ENCODE assay signal across 8 cellular contexts in the genomic region with DNA sequence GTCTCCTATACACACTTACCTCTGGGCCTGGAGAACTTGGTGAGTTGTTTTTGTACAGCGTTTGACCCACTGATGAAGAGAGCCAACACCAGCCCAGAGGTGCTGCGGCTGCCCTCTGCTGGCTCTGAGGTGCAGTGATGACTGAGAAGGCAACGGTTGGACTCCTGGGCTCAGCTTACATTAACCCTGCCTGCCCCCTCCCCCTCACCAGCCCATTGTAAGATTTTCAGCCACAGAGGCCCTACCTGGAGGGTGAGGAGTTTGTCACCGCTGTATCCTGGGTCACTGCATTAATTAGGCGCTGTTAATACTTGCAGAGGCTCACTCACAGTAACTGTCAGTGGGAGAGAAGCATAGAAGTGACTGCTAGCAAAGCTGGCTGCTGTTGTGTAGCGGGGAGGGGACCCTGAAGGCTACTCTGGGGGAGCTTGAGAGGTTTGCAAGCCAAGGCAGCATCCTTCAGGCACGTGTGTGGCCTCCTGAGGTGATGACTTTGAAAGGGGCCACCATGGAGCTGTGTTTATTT. TPM values are rescaled to one million over a fixed set of nuclear protein-coding genes. Genes with fewer than 3 reads are reported as not detected.
DNase-seq lines count a peak whose midpoint lies in the region; ATAC-seq, FAIRE-seq and TF ChIP-seq lines count a peak whose summit lies in the region.

No MANE protein-coding gene starts in this region.

- intact Hi-C loops in endothelial cell of umbilical vein (cut with micrococcal nuclease), result loop anchor here (1.0 to 2.0 kb wide), 4 partner anchors 19 to 147 kb away; partner anchors contain the start of genes MMS19 and UBTD1
- intact Hi-C loops in mucosa of descending colon (cut with DNase I, micrococcal nuclease), result loop anchor here (10.0 kb wide), 1 partner anchor 89 kb away; no protein-coding TSS in a partner anchor

- DNase-seq in DND-41 (peak; percentile 58), HEK293T (ENCODE audit: extremely low spot score) (peak; percentile 82), NCI-H69 (lab: John Stamatoyannopoulos, UW) (peak; percentile 69), endothelial cell of umbilical vein (ENCODE audit: low read depth, low spot score) (peak; percentile 82), mucosa of descending colon (peak in 2 of 3 donors; percentile 72 to 75)
- peak; percentile 85 for DNase-seq in activated CD8-positive, alpha-beta memory T cell treated with anti-CD3 and anti-CD28 coated beads for 24 hours
- peak; percentile 40 to 43 for DNase-seq in stimulated activated CD8-positive, alpha-beta memory T cell treated with anti-CD3 and anti-CD28 coated beads, Interleukin-7, amount 100 ng/mL, for 4 hours (ENCODE audit: low read depth in 2 of 2)

- CTCF ChIA-PET in HEK293T (lab: Yijun Ruan, JAX), result interaction anchor here (0.6 to 1.6 kb wide), 12 partner anchors 12 to 172 kb away, joined by 3 to 10 read pairs (median 4); partner anchors contain the start of gene ANKRD2
- CTCF ChIA-PET in endothelial cell of umbilical vein (lab: Charles Lee), result interaction anchor here (0.5 to 6.6 kb wide), 27 partner anchors 8 to 471 kb away, joined by 3 to 159 read pairs (median 5); partner anchors contain the start of genes ANKRD2 and UBTD1

- dilution Hi-C loops in endothelial cell of umbilical vein (cut with MboI; ENCODE audit: extremely low pct_ligation_motif_present, low sequenced_read_pairs), result no loop called here

- H3K9ac ChIP-seq in DND-41 (ENCODE audit: low read depth, low read length) (no peak overlapping the region), endothelial cell of umbilical vein (replicated peaks; ENCODE audit: extremely low read depth, insufficient read depth, low read length) (no peak overlapping the region)

- H3K4me2 ChIP-seq in DND-41 (ENCODE audit: insufficient read depth, low read length), result no peak overlapping the region
- H3K4me2 ChIP-seq in endothelial cell of umbilical vein (ENCODE audit: insufficient read depth, low read length), result no peak overlapping the region

- H3K36me3 ChIP-seq in DND-41 (ENCODE audit: insufficient read depth, low read length) (no peaks in the 10 kb centered on the region), endothelial cell of umbilical vein (ENCODE audit: control insufficient read depth in 2 of 2, extremely low read depth in 1 of 2, insufficient read depth in 2 of 2, low read length in 2 of 2) (peaks cover 0 to 2% of the 10 kb centered on the region in 2 experiments), mucosa of descending colon (ENCODE audit: low read depth) (no peaks in the 10 kb centered on the region)

- ATAC-seq in DND-41 (ENCODE audit: insufficient read depth, low read depth), result peak; percentile 99
- peak; percentile 89 for ATAC-seq in mucosa of descending colon
- ATAC-seq in GM18873 (IDR thresholded peaks at IDR 0.05; ENCODE audit: low FRiP score, unreplicated experiment), result no peak

- H3K4me3 ChIP-seq in DND-41 (ENCODE audit: low read depth in 1 of 2, low read length in 2 of 2) (no peak overlapping the region), endothelial cell of umbilical vein (replicated peaks in 1 of 3; ENCODE audit: insufficient read depth in 1 of 3, low read depth in 1 of 3, low read length in 3 of 3) (no peak overlapping the region), mucosa of descending colon (no peak overlapping the region)

- no peaks in the 10 kb centered on the region for H4K20me1 ChIP-seq in DND-41 (ENCODE audit: insufficient read depth, low read length)
- H4K20me1 ChIP-seq in endothelial cell of umbilical vein (replicated peaks; ENCODE audit: control insufficient read depth, extremely low read depth, insufficient read depth, low read length), result no peaks in the 10 kb centered on the region

- no TSS peak for BruUV-seq in endothelial cell of umbilical vein (replicated peaks; lab: Mats Ljungman, UMichigan)

- H3K9me1 ChIP-seq in endothelial cell of umbilical vein (replicated peaks; ENCODE audit: control insufficient read depth, extremely low read depth, insufficient read depth, low read length), result no peaks in the 10 kb centered on the region

- TF ChIP-seq POLR2A in endothelial cell of umbilical vein (IDR thresholded peaks at IDR 0.05; ENCODE audit: low read depth, low read length), result no peak

- FAIRE-seq in endothelial cell of umbilical vein (lab: Jason Lieb, UNC), result peak; percentile 98

- H3K27me3 ChIP-seq in DND-41 (ENCODE audit: insufficient read depth, low read length, poor library complexity) (no peaks in the 10 kb centered on the region), endothelial cell of umbilical vein (ENCODE audit: control insufficient read depth in 2 of 2, insufficient read depth in 2 of 2, low read length in 2 of 2) (no peaks in the 10 kb centered on the region)

- H3K27ac ChIP-seq in DND-41 (ENCODE audit: low read length) (no peak overlapping the region), endothelial cell of umbilical vein (ENCODE audit: insufficient read depth, low read depth, low read length) (no peak overlapping the region)

- H3K4me1 ChIP-seq in DND-41 (ENCODE audit: insufficient read depth, low read length) (no peaks in the 10 kb centered on the region), endothelial cell of umbilical vein (ENCODE audit: control insufficient read depth, extremely low read depth, insufficient read depth, low read length) (peaks cover 3% of the 10 kb centered on the region), mucosa of descending colon (ENCODE audit: low read depth) (no peaks in the 10 kb centered on the region)

- no peaks in the 10 kb centered on the region for H3K79me2 ChIP-seq in DND-41 (ENCODE audit: insufficient read depth, low read length)
- no peaks in the 10 kb centered on the region for H3K79me2 ChIP-seq in endothelial cell of umbilical vein (ENCODE audit: control insufficient read depth, insufficient read depth, low read length)

- POLR2A ChIA-PET in HEK293T (lab: Yijun Ruan, JAX), result interaction anchor here (1.0 to 1.3 kb wide), 2 partner anchors 18 to 55 kb away, joined by 4 read pairs; partner anchors contain the start of gene UBTD1
- POLR2A ChIA-PET in endothelial cell of umbilical vein (lab: Charles Lee), result interaction anchor here (1.1 kb wide), 1 partner anchor 92 kb away, joined by 5 read pairs; no protein-coding TSS in a partner anchor

- H3K9me3 ChIP-seq in DND-41 (ENCODE audit: insufficient read depth, low read length, severe bottlenecking) (no peaks in the 10 kb centered on the region), endothelial cell of umbilical vein (replicated peaks; ENCODE audit: control insufficient read depth, insufficient read depth, low read length) (no peaks in the 10 kb centered on the region), mucosa of descending colon (peaks cover 1% of the 10 kb centered on the region)

- TF ChIP-seq CTCF in DND-41 (IDR thresholded peaks at IDR 0.05; ENCODE audit: borderline replicate concordance, extremely low read depth, low read length, poor library complexity, severe bottlenecking), result peak; percentile 94
- peak; percentile 83 to 96 for TF ChIP-seq CTCF in endothelial cell of umbilical vein (IDR thresholded peaks at IDR 0.05; ENCODE audit: extremely low read depth in 1 of 2, insufficient read depth in 1 of 2, low read depth in 1 of 2, low read length in 2 of 2)
- TF ChIP-seq CTCF in mucosa of descending colon (IDR thresholded peaks at IDR 0.05), result peak; percentile 42

- H2AFZ ChIP-seq in DND-41 (ENCODE audit: low read depth, low read length) (no peak overlapping the region), endothelial cell of umbilical vein (ENCODE audit: low read depth, low read length) (no peak overlapping the region)

RNA-seq across cellular contexts. Expression of gene ANKRD2, which starts 18.9 kb away (rescaled TPM):
- total RNA-seq in endothelial cell of umbilical vein (1.6 and 2.3 TPM in 2 replicates), mucosa of descending colon (under 1 TPM; 0.29 to 0.75 (median 0.35) TPM)
- polyA plus RNA-seq in endothelial cell of umbilical vein, result 1.7 and 1.8 TPM in 2 replicates
- polyA plus RNA-seq in endothelial cell of umbilical vein (2011; cell fraction: cytosol; rRNA removed), result 1.7 and 1.9 TPM in 2 replicates
- 0.91 and 1.1 TPM in 2 replicates for polyA plus RNA-seq in endothelial cell of umbilical vein (2011; cell fraction: nucleus; rRNA removed)
- polyA plus RNA-seq in endothelial cell of umbilical vein (2012), result 2.4 and 3.5 TPM in 2 replicates
- polyA minus RNA-seq in endothelial cell of umbilical vein, result 0.59 and 1.1 TPM in 2 replicates
- polyA minus RNA-seq in endothelial cell of umbilical vein (2011; cell fraction: cytosol; rRNA and poly(A)+ RNA removed), result not detected
- 0.63 TPM in 1 of 2 replicates, not detected in the other for polyA minus RNA-seq in endothelial cell of umbilical vein (2011; cell fraction: nucleus; rRNA and poly(A)+ RNA removed)

RNA-seq across cellular contexts. Expression of gene HOGA1, which starts 30.6 kb away (rescaled TPM):
- total RNA-seq in endothelial cell of umbilical vein (0.46 and 0.91 TPM in 2 replicates), mucosa of descending colon (under 1 TPM in 2 of 3 donors, not detected in 1; 0.29 to 0.47 TPM)
- 0.44 and 0.48 TPM in 2 replicates for polyA plus RNA-seq in endothelial cell of umbilical vein
- 0.41 and 0.44 TPM in 2 replicates for polyA plus RNA-seq in endothelial cell of umbilical vein (2011; cell fraction: cytosol; rRNA removed)
- polyA plus RNA-seq in endothelial cell of umbilical vein (2011; cell fraction: nucleus; rRNA removed), result 0.60 and 0.61 TPM in 2 replicates
- polyA plus RNA-seq in endothelial cell of umbilical vein (2012), result 0.72 and 1.1 TPM in 2 replicates
- polyA minus RNA-seq in endothelial cell of umbilical vein, result 0.42 and 0.49 TPM in 2 replicates
- 0.41 TPM for polyA minus RNA-seq in endothelial cell of umbilical vein (2011; cell fraction: cytosol; rRNA and poly(A)+ RNA removed)
- 0.43 and 0.96 TPM in 2 replicates for polyA minus RNA-seq in endothelial cell of umbilical vein (2011; cell fraction: nucleus; rRNA and poly(A)+ RNA removed)

RNA-seq across cellular contexts. Expression of gene C10orf62, which starts 35.9 kb away (rescaled TPM):
- total RNA-seq in endothelial cell of umbilical vein (not detected in 2 replicates), mucosa of descending colon (not detected)
- polyA plus RNA-seq in endothelial cell of umbilical vein, result not detected in 2 replicates
- polyA plus RNA-seq in endothelial cell of umbilical vein (2011; cell fraction: cytosol; rRNA removed), result not detected in 2 replicates
- 0.11 and 0.21 TPM in 2 replicates for polyA plus RNA-seq in endothelial cell of umbilical vein (2011; cell fraction: nucleus; rRNA removed)
- polyA plus RNA-seq in endothelial cell of umbilical vein (2012), result not detected in 2 replicates
- not detected in 2 replicates for polyA minus RNA-seq in endothelial cell of umbilical vein
- polyA minus RNA-seq in endothelial cell of umbilical vein (2011; cell fraction: cytosol; rRNA and poly(A)+ RNA removed), result not detected
- not detected in 2 replicates for polyA minus RNA-seq in endothelial cell of umbilical vein (2011; cell fraction: nucleus; rRNA and poly(A)+ RNA removed)

RNA-seq across cellular contexts. Expression of gene UBTD1, which starts 54.9 kb away (rescaled TPM):
- total RNA-seq in endothelial cell of umbilical vein, result 42.6 and 44.1 TPM in 2 replicates
- polyA plus RNA-seq in endothelial cell of umbilical vein, result 63.7 and 89.3 TPM in 2 replicates
- 49.2 and 66.4 TPM in 2 replicates for polyA plus RNA-seq in endothelial cell of umbilical vein (2011; cell fraction: cytosol; rRNA removed)
- polyA plus RNA-seq in endothelial cell of umbilical vein (2011; cell fraction: nucleus; rRNA removed), result 18.1 and 22.7 TPM in 2 replicates
- 24.5 and 41.0 TPM in 2 replicates for polyA plus RNA-seq in endothelial cell of umbilical vein (2012)
- polyA minus RNA-seq in endothelial cell of umbilical vein, result 14.8 and 20.9 TPM in 2 replicates
- 3.6 TPM for polyA minus RNA-seq in endothelial cell of umbilical vein (2011; cell fraction: cytosol; rRNA and poly(A)+ RNA removed)
- 5.1 and 10.4 TPM in 2 replicates for polyA minus RNA-seq in endothelial cell of umbilical vein (2011; cell fraction: nucleus; rRNA and poly(A)+ RNA removed)
- 1 to 10 TPM in 2 of 3 donors, under 1 TPM in 1; 0.49 to 7.3 (median 3.4) TPM for total RNA-seq in mucosa of descending colon

RNA-seq across cellular contexts. Expression of gene MMS19, which starts 55.4 kb away (rescaled TPM):
- total RNA-seq in endothelial cell of umbilical vein, result 80.9 and 95.2 TPM in 2 replicates
- 123 and 135 TPM in 2 replicates for polyA plus RNA-seq in endothelial cell of umbilical vein
- polyA plus RNA-seq in endothelial cell of umbilical vein (2011; cell fraction: cytosol; rRNA removed), result 77.1 and 82.2 TPM in 2 replicates
- polyA plus RNA-seq in endothelial cell of umbilical vein (2011; cell fraction: nucleus; rRNA removed), result 284 and 338 TPM in 2 replicates
- 68.3 and 74.8 TPM in 2 replicates for polyA plus RNA-seq in endothelial cell of umbilical vein (2012)
- 155 and 161 TPM in 2 replicates for polyA minus RNA-seq in endothelial cell of umbilical vein
- polyA minus RNA-seq in endothelial cell of umbilical vein (2011; cell fraction: cytosol; rRNA and poly(A)+ RNA removed), result 55.2 TPM
- polyA minus RNA-seq in endothelial cell of umbilical vein (2011; cell fraction: nucleus; rRNA and poly(A)+ RNA removed), result 90.5 and 121 TPM in 2 replicates
- total RNA-seq in mucosa of descending colon, result 10 to 100 TPM; 45.7 to 48.5 (median 47.0) TPM

Comparison
In these comparisons a context has a peak if more than half of its experiments do, and no peak if none do; other contexts are left out.
1. CTCF ChIP-seq: peak in every context shown above with its lines; median percentile 94 in DND-41; 90 in endothelial cell of umbilical vein; 42 in mucosa of descending colon.